Comparison of ENCODE assay signal across 12 cellular contexts in genomic region chr14:22268875-22269274, GRCh38.
DNase-seq lines count a peak whose midpoint lies in the region; ATAC-seq and TF ChIP-seq lines count a peak whose summit lies in the region.
"Had no signal": no experiment of that assay in that cellular context is flagged by ENCODE, and none has a peak within 500 bp of the region (broad histone marks: within the 10 kb centered on the region; RNA-seq: fewer than 3 reads in every experiment).

No MANE protein-coding gene starts in this region.

- no peaks in the 10 kb centered on the region for H3K27me3 Mint-ChIP-seq in activated T-cell treated with anti-CD3 and anti-CD28 coated beads, Interleukin-2, amount 50 U/mL, for 4 hours (ENCODE audit: low read depth)

- peaks cover 1% of the 10 kb centered on the region for H3K4me1 Mint-ChIP-seq in activated T-cell treated with anti-CD3 and anti-CD28 coated beads, Interleukin-2, amount 50 U/mL, for 4 hours (ENCODE audit: low read depth)

- no peak for DNase-seq in activated T-cell treated with anti-CD3 and anti-CD28 coated beads, Interleukin-2, amount 50 U/mL, for 4 hours
- DNase-seq in activated T-cell treated with anti-CD3 and anti-CD28 coated beads for 4 hours (no peak), OCI-M1 (lab: John Stamatoyannopoulos, UW) (peak; percentile 52), dermis blood vessel endothelial cell (peak; percentile 20), retinal pigment epithelial cell (ENCODE audit: low read depth) (peak; percentile 57), NCI-H2029 treated with DMSO at 0.1 percent for 48 hours (lab: John Stamatoyannopoulos, UW) (no peak), GF-D8 (lab: John Stamatoyannopoulos, UW) (no peak), H7 (no peak)
- DNase-seq: activated effector memory CD4-positive, alpha-beta T cell treated with Interleukin-2 at 50 U/mL for 16 hours; NCI-H146; stimulated activated CD4-positive, alpha-beta T cell treated with anti-CD3 and anti-CD28 coated beads, Interleukin-15, amount 100 ng/mL, for 24 hours had no signal

- no peaks in the 10 kb centered on the region for H3K36me3 ChIP-seq in H7 (replicated peaks; ENCODE audit: control insufficient read depth, insufficient read depth, low read length)
- H3K36me3 ChIP-seq: BLaER1 had no signal

- no peak overlapping the region for H3K4me3 ChIP-seq in retinal pigment epithelial cell (ENCODE audit: low read length)
- no peak overlapping the region for H3K4me3 ChIP-seq in H7 (ENCODE audit: insufficient read depth, low read depth, low read length)
- H3K4me3 ChIP-seq: BLaER1 had no signal

- H3K4me3 Mint-ChIP-seq in activated T-cell treated with anti-CD3 and anti-CD28 coated beads, Interleukin-2, amount 50 U/mL, for 4 hours, result peak overlapping the region; percentile 52

- no peak for TF ChIP-seq CTCF in retinal pigment epithelial cell (conservative IDR thresholded peaks at IDR 0.05; ENCODE audit: low read depth, low read length)

- no peaks in the 10 kb centered on the region for H3K36me3 Mint-ChIP-seq in activated T-cell treated with anti-CD3 and anti-CD28 coated beads, Interleukin-2, amount 50 U/mL, for 4 hours (ENCODE audit: insufficient read depth)

- H3K27me3 ChIP-seq in H7 (ENCODE audit: control insufficient read depth, insufficient read depth, low read length), result no peaks in the 10 kb centered on the region
- H3K27me3 ChIP-seq: BLaER1 had no signal

- no peaks in the 10 kb centered on the region for H3K9me3 Mint-ChIP-seq in activated T-cell treated with anti-CD3 and anti-CD28 coated beads, Interleukin-2, amount 50 U/mL, for 4 hours

- ATAC-seq in activated T-cell treated with anti-CD3 and anti-CD28 coated beads, Interleukin-2, amount 50 U/mL, for 4 hours, result peak; percentile 37 to 59

Comparison
In these comparisons a context has a peak if more than half of its experiments do, and no peak if none do; other contexts are left out.
1. DNase-seq: peak in OCI-M1 (single experiment), dermis blood vessel endothelial cell (single experiment) and retinal pigment epithelial cell (single experiment); none in activated T-cell treated with anti-CD3 and anti-CD28 coated beads, Interleukin-2, amount 50 U/mL, for 4 hours (single experiment), activated T-cell treated with anti-CD3 and anti-CD28 coated beads for 4 hours (single experiment), NCI-H2029 treated with DMSO at 0.1 percent for 48 hours (single experiment), GF-D8 (single experiment) and H7 (single experiment).